In genomic region chr2:84781942-84782716, GRCh38 we compare ENCODE assay signal across 8 cellular contexts.
DNase-seq lines count a peak whose midpoint lies in the region; ATAC-seq and TF ChIP-seq lines count a peak whose summit lies in the region.
"Had no signal": no experiment of that assay in that cellular context is flagged by ENCODE, and none has a peak within 500 bp of the region (broad histone marks: within the 10 kb centered on the region; RNA-seq: fewer than 3 reads in every experiment).

No MANE protein-coding gene starts in this region.

- H3K4me1 ChIP-seq in thymus (ENCODE audit: control insufficient read depth, insufficient read depth, low read length), result no peaks in the 10 kb centered on the region
- H3K4me1 ChIP-seq in ovary (ENCODE audit: insufficient read depth), result no peaks in the 10 kb centered on the region
- no peaks in the 10 kb centered on the region for H3K4me1 ChIP-seq in left ventricle myocardium inferior

- WGBS in thymus, result 66% methylated on average over 3 of the region's 3 CpGs
- WGBS in ovary, 3 donors, result 68 to 93% (median 87%) methylated on average over 3 of the region's 3 CpGs

- peak; percentile 47 for DNase-seq in activated CD4-positive, alpha-beta T cell treated with anti-CD3 and anti-CD28 coated beads, Interleukin-2, amount 50 U/mL, for 1 hour
- DNase-seq in iris pigment epithelial cell (ENCODE audit: low read depth), result peak; percentile 55
- DNase-seq in ovary, result no peak
- no peak for DNase-seq in left ventricle myocardium inferior

- H3K9me3 ChIP-seq in thymus (ENCODE audit: control insufficient read depth), result no peaks in the 10 kb centered on the region
- H3K9me3 ChIP-seq in ovary, result no peaks in the 10 kb centered on the region
- peaks cover 4% of the 10 kb centered on the region for H3K9me3 ChIP-seq in left ventricle myocardium inferior (replicated peaks)

- H3K27me3 ChIP-seq in thymus (ENCODE audit: control insufficient read depth, insufficient read depth) (no peaks in the 10 kb centered on the region), ovary (no peaks in the 10 kb centered on the region), left ventricle myocardium inferior (ENCODE audit: low read depth) (no peaks in the 10 kb centered on the region)

- H3K27ac ChIP-seq in thymus (ENCODE audit: low read depth), result peak overlapping the region; percentile 32
- H3K27ac ChIP-seq in ovary, result no peak overlapping the region
- H3K27ac ChIP-seq in left ventricle myocardium inferior (replicated peaks), result no peak overlapping the region

- H3K4me3 ChIP-seq in thymus (ENCODE audit: low read length) (no peak overlapping the region), ovary (no peak overlapping the region), left ventricle myocardium inferior (no peak overlapping the region)

- TF ChIP-seq CTCF in ovary (IDR thresholded peaks at IDR 0.05), result no peak
- TF ChIP-seq CTCF in left ventricle myocardium inferior (IDR thresholded peaks at IDR 0.05; ENCODE audit: borderline replicate concordance), result no peak

- intact Hi-C loops in ovary (cut with DNase I) (no loop called here), left ventricle myocardium inferior (cut with micrococcal nuclease) (no loop called here)

- no peak for TF ChIP-seq POLR2A in ovary (IDR thresholded peaks at IDR 0.05)

- no peaks in the 10 kb centered on the region for H3K36me3 ChIP-seq in thymus (ENCODE audit: control insufficient read depth, insufficient read depth)
- no peaks in the 10 kb centered on the region for H3K36me3 ChIP-seq in ovary
- H3K36me3 ChIP-seq in left ventricle myocardium inferior, result no peaks in the 10 kb centered on the region

- no peak for TF ChIP-seq EP300 in ovary (IDR thresholded peaks at IDR 0.05)

- peak; percentile 74 for ATAC-seq in GM19467 (IDR thresholded peaks at IDR 0.05; ENCODE audit: unreplicated experiment)
- ATAC-seq in HG03439 (IDR thresholded peaks at IDR 0.05; ENCODE audit: unreplicated experiment), result peak; percentile 70
- ATAC-seq: Panc1 had no signal

Comparison
In these comparisons a context has a peak if more than half of its experiments do, and no peak if none do; other contexts are left out.
1. DNase-seq: peak in activated CD4-positive, alpha-beta T cell treated with anti-CD3 and anti-CD28 coated beads, Interleukin-2, amount 50 U/mL, for 1 hour (single experiment) and iris pigment epithelial cell (single experiment); none in ovary (0 of 5) and left ventricle myocardium inferior (single experiment).